Comparison of ENCODE assay signal across 2 cellular contexts in the genomic region with DNA sequence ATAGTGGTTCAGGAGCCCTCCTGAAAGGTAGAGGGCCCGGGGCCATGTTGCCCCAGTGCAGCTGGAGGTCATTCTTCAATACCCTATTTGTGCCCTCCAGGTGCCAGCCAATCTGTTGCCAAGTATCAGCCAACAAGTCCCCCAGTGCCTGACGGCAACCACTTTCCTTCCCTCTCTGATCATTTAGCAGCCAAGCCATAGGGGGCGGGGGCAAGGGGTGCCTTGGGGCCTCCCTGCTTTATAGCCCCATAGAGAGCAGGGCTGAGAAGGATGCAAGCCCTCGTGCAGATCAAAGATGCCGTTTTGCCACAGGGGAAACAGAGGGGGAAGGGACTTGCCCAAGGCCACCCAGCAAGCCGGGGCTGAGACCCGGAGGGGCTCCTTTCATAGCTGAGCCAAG.
TF ChIP-seq lines count a peak whose summit lies in the region.

No MANE protein-coding gene starts in this region.

TF ChIP-seq in HepG2, 621 proteins besides CTCF, POLR2A, EP300 and RAD21 (continued from another document):
- TF ChIP-seq TIGD3 (CRISPR knock-in tag; IDR thresholded peaks at IDR 0.05; ENCODE audit: borderline replicate concordance) (no peak), THYN1 (CRISPR knock-in tag; IDR thresholded peaks at IDR 0.05; ENCODE audit: borderline replicate concordance, low read depth) (no peak), FIP1L1 (IDR thresholded peaks at IDR 0.05; ENCODE audit: borderline replicate concordance, insufficient read depth, low read depth, low read length) (no peak), KDM5A (IDR thresholded peaks at IDR 0.05; ENCODE audit: borderline replicate concordance, low read length) (no peak), PLSCR1 (CRISPR knock-in tag; IDR thresholded peaks at IDR 0.05; ENCODE audit: borderline replicate concordance) (no peak), ZNF652 (CRISPR knock-in tag; IDR thresholded peaks at IDR 0.05; ENCODE audit: borderline replicate concordance, low read depth) (no peak), SIX1 (CRISPR knock-in tag; IDR thresholded peaks at IDR 0.05; ENCODE audit: borderline replicate concordance) (no peak), ZNF383 (CRISPR knock-in tag; IDR thresholded peaks at IDR 0.05; ENCODE audit: borderline replicate concordance) (no peak)

TF ChIP-seq in H1, 55 proteins besides CTCF, POLR2A, EP300 and RAD21 (continued from another document):
- no peak for TF ChIP-seq ATF3 (IDR thresholded peaks at IDR 0.05; ENCODE audit: insufficient read depth, low read depth, low read length)
- no peak for TF ChIP-seq SAP30 (IDR thresholded peaks at IDR 0.05; ENCODE audit: insufficient read depth, insufficient replicate concordance, low read length)
- TF ChIP-seq USF2 (IDR thresholded peaks at IDR 0.05; ENCODE audit: low read length), result no peak
- no peak for TF ChIP-seq RNF2 (IDR thresholded peaks at IDR 0.05; ENCODE audit: borderline replicate concordance, low read depth, low read length, missing control alignments, poor library complexity, severe bottlenecking)
- no peak for TF ChIP-seq MAX (IDR thresholded peaks at IDR 0.05)
- no peak for TF ChIP-seq CBX8 (IDR thresholded peaks at IDR 0.05; ENCODE audit: borderline replicate concordance, low read depth, low read length)
- TF ChIP-seq TAF1 (IDR thresholded peaks at IDR 0.05; ENCODE audit: low read depth, low read length), result no peak
- no peak for TF ChIP-seq CBX5 (IDR thresholded peaks at IDR 0.05; ENCODE audit: low read depth, low read length)
- TF ChIP-seq EZH2 (IDR thresholded peaks at IDR 0.05; ENCODE audit: low read depth, low read length, severe bottlenecking), result no peak
- no peak for TF ChIP-seq NANOG (IDR thresholded peaks at IDR 0.05; ENCODE audit: insufficient read depth, low read depth, low read length, poor library complexity, severe bottlenecking)
- TF ChIP-seq JUN (IDR thresholded peaks at IDR 0.05; ENCODE audit: low read depth, low read length), result no peak
- no peak for TF ChIP-seq RFX5 (IDR thresholded peaks at IDR 0.05; ENCODE audit: borderline replicate concordance, low read depth, low read length)
- TF ChIP-seq SIN3A (conservative IDR thresholded peaks at IDR 0.05 in 1 of 2, IDR thresholded peaks at IDR 0.05 in 1 of 2; ENCODE audit: low read depth in 1 of 2, low read length in 2 of 2), result no peak
- no peak for TF ChIP-seq TAF7 (optimal IDR thresholded peaks at IDR 0.05; ENCODE audit: borderline replicate concordance, low read depth, low read length)
- no peak for TF ChIP-seq NRF1 (IDR thresholded peaks at IDR 0.05; ENCODE audit: low read depth, low read length)
- no peak for TF ChIP-seq CTBP2 (IDR thresholded peaks at IDR 0.05; ENCODE audit: borderline replicate concordance, insufficient read depth, insufficient read length, low read length)
- TF ChIP-seq TBP (IDR thresholded peaks at IDR 0.05; ENCODE audit: low read depth, low read length), result no peak
- no peak for TF ChIP-seq SRF (IDR thresholded peaks at IDR 0.05; ENCODE audit: low read depth, low read length)
- TF ChIP-seq, protein P1, sequence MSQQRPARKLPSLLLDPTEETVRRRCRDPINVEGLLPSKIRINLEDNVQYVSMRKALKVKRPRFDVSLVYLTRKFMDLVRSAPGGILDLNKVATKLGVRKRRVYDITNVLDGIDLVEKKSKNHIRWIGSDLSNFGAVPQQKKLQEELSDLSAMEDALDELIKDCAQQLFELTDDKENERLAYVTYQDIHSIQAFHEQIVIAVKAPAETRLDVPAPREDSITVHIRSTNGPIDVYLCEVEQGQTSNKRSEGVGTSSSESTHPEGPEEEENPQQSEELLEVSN (IDR thresholded peaks at IDR 0.05), result no peak
TF ChIP-seq in H1: peak in this region for 0.
